ENCODE assay signal across 12 cellular contexts in the genomic region with DNA sequence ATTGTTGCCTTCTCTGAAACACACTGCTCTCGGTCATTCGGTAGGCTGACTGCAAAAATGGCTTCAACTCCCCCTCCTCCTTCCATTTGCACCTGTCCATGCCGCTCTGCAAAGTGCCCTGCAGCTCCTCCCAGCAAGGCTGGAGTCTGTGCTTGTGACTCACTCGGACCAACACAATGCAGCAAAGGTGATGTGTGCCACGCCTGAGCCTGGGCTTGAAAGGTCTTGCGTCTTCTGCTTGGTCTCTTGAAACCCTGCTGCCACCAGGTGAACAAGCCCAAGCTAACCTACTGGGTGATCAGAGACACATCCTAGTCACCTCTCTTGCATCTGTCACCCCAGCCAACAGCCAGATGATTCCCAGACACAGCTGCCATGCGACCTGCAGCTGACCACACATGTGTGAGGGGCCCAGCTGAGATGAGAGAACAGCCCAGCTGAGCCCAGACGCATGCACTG.
DNase-seq lines count a peak whose midpoint lies in the region; ATAC-seq and TF ChIP-seq lines count a peak whose summit lies in the region.
"Had no signal": no experiment of that assay in that cellular context is flagged by ENCODE, and none has a peak within 500 bp of the region (broad histone marks: within the 10 kb centered on the region; RNA-seq: fewer than 3 reads in every experiment).

No MANE protein-coding gene starts in this region.

- H3K9me3 ChIP-seq in SK-N-SH (no peaks in the 10 kb centered on the region), Loucy (ENCODE audit: insufficient read depth, low read depth, low read length) (no peaks in the 10 kb centered on the region), spleen (no peaks in the 10 kb centered on the region), esophagus muscularis mucosa (no peaks in the 10 kb centered on the region)
- H3K9me3 ChIP-seq: sigmoid colon, uterus had no signal

- TF ChIP-seq CTCF in SK-N-SH (IDR thresholded peaks at IDR 0.05): no peak
- no peak for TF ChIP-seq CTCF in Loucy (conservative IDR thresholded peaks at IDR 0.05; ENCODE audit: low read length)
- no peak for TF ChIP-seq CTCF in spleen (IDR thresholded peaks at IDR 0.05 in 8 of 11, conservative IDR thresholded peaks at IDR 0.05 in 3 of 11)
- TF ChIP-seq CTCF in esophagus muscularis mucosa (IDR thresholded peaks at IDR 0.05): no peak

- WGBS in SK-N-SH (ENCODE audit: low lambda C conversion rate): 88% methylated on average over 8 of the region's 8 CpGs
- 73 to 89% (median 82%) methylated on average over 8 of the region's 8 CpGs for WGBS in spleen, 5 donors
- WGBS in esophagus muscularis mucosa: 93% methylated on average over 5 of the region's 8 CpGs

- H3K4me1 ChIP-seq in SK-N-SH (ENCODE audit: control insufficient read depth in 1 of 2, insufficient read depth in 2 of 2, low read depth in 1 of 2, low read length in 1 of 2) (peaks cover 31 to 38% of the 10 kb centered on the region in 2 experiments; a peak in 2 of 4 replicates), Loucy (ENCODE audit: insufficient read depth, low read length, poor library complexity, severe bottlenecking) (peaks cover 45% of the 10 kb centered on the region), spleen (peaks cover 3 to 73% (median 41%) of the 10 kb centered on the region in 6 donors), esophagus muscularis mucosa (peaks cover 41 to 61% (median 52%) of the 10 kb centered on the region in 4 donors)

- intact Hi-C loops in dendritic cell treated with granulocyte-macrophage colony-stimulating factor and Interleukin-4, amounts not matched to agents 40 ng/mL and 50 ng/mL, for 4 days (cut with micrococcal nuclease): loop anchor here (10.0 kb wide), 1 partner anchor 74 kb away; a partner anchor contains a TSS
- intact Hi-C loops in spleen (cut with DNase I; ENCODE audit: low total_unique reads) (no loop called here), esophagus muscularis mucosa (cut with DNase I) (no loop called here)

- no peak for TF ChIP-seq RAD21 in SK-N-SH (IDR thresholded peaks at IDR 0.05; ENCODE audit: low read length)

- H3K27me3 Mint-ChIP-seq in dendritic cell treated with granulocyte-macrophage colony-stimulating factor and Interleukin-4, amounts not matched to agents 40 ng/mL and 50 ng/mL, for 4 days: peaks cover 51% of the 10 kb centered on the region

- no peak overlapping the region for H3K4me3 Mint-ChIP-seq in dendritic cell treated with granulocyte-macrophage colony-stimulating factor and Interleukin-4, amounts not matched to agents 40 ng/mL and 50 ng/mL, for 4 days

- H3K79me2 ChIP-seq in SK-N-SH (ENCODE audit: insufficient read depth) (no peaks in the 10 kb centered on the region), Loucy (ENCODE audit: insufficient read depth, low read length) (peaks cover 85% of the 10 kb centered on the region)

- TF ChIP-seq EP300 in SK-N-SH (IDR thresholded peaks at IDR 0.05; ENCODE audit: borderline replicate concordance in 1 of 2, low read depth in 1 of 2, low read length in 1 of 2): no peak; a peak in 1 of 4 replicates
- no peak for TF ChIP-seq EP300 in esophagus muscularis mucosa (IDR thresholded peaks at IDR 0.05)

- H2AFZ ChIP-seq in SK-N-SH (ENCODE audit: low read depth) (no peak overlapping the region), Loucy (ENCODE audit: low read length) (no peak overlapping the region)

- H3K9ac ChIP-seq in SK-N-SH (no peak overlapping the region), Loucy (ENCODE audit: low read depth, low read length, poor library complexity, severe bottlenecking) (peak overlapping the region; percentile 61)

- TF ChIP-seq POLR2A in spleen (IDR thresholded peaks at IDR 0.05) (no peak), esophagus muscularis mucosa (IDR thresholded peaks at IDR 0.05; ENCODE audit: low read depth) (no peak)

- H3K4me3 ChIP-seq in SK-N-SH (ENCODE audit: low read depth in 2 of 2, low read length in 1 of 2) (no peak overlapping the region), Loucy (ENCODE audit: low read length, poor library complexity, severe bottlenecking) (no peak overlapping the region), spleen (no peak overlapping the region), esophagus muscularis mucosa (no peak overlapping the region)
- H3K4me3 ChIP-seq: sigmoid colon, uterus had no signal

- CTCF ChIA-PET in SK-N-SH (lab: Yijun Ruan, JAX): interaction anchor here (0.6 to 2.7 kb wide), 6 partner anchors 14 to 208 kb away, joined by 3 to 13 read pairs (median 7); no protein-coding TSS in a partner anchor

- H3F3A ChIP-seq in SK-N-SH (replicated peaks; ENCODE audit: insufficient read depth) (peaks cover 7% of the 10 kb centered on the region), Loucy (ENCODE audit: low read depth) (no peaks in the 10 kb centered on the region)

- H4K20me1 ChIP-seq in SK-N-SH (ENCODE audit: insufficient read depth) (no peaks in the 10 kb centered on the region), Loucy (ENCODE audit: insufficient read depth, low read length, poor library complexity, severe bottlenecking) (no peaks in the 10 kb centered on the region)

- H3K36me3 ChIP-seq in SK-N-SH (replicated peaks in 1 of 2; ENCODE audit: control insufficient read depth in 1 of 2, insufficient read depth in 2 of 2, low read length in 1 of 2) (no peaks in the 10 kb centered on the region), Loucy (ENCODE audit: insufficient read depth, low read length) (peaks cover 33% of the 10 kb centered on the region; the same call in 1 of the 2 replicates), spleen (peaks cover 0 to 5% (median 0%) of the 10 kb centered on the region in 6 donors), esophagus muscularis mucosa (no peaks in the 10 kb centered on the region)
- H3K36me3 ChIP-seq: sigmoid colon, uterus had no signal

- H3K9me2 ChIP-seq in SK-N-SH: no peaks in the 10 kb centered on the region
- no peaks in the 10 kb centered on the region for H3K9me2 ChIP-seq in Loucy (replicated peaks; ENCODE audit: low read depth, low read length)

- H3K9me3 Mint-ChIP-seq in dendritic cell treated with granulocyte-macrophage colony-stimulating factor and Interleukin-4, amounts not matched to agents 40 ng/mL and 50 ng/mL, for 4 days: no peaks in the 10 kb centered on the region

- POLR2A ChIA-PET in SK-N-SH (lab: Yijun Ruan, JAX): interaction anchor here (0.9 to 1.6 kb wide), 2 partner anchors 43 to 54 kb away, joined by 3 to 7 read pairs; no protein-coding TSS in a partner anchor

- H3K4me1 Mint-ChIP-seq in dendritic cell treated with granulocyte-macrophage colony-stimulating factor and Interleukin-4, amounts not matched to agents 40 ng/mL and 50 ng/mL, for 4 days (ENCODE audit: low read depth): peaks cover 80% of the 10 kb centered on the region

- H3K27ac ChIP-seq in SK-N-SH (ENCODE audit: low read depth in 2 of 2, low read length in 1 of 2) (peak overlapping the region in 1 of 2 experiments; percentile 83; a peak in 2 of 4 replicates), spleen (peak overlapping the region in 3 of 8 donors; percentile 31 to 47 (median 31)), esophagus muscularis mucosa (replicated peaks in 1 of 4) (no peak overlapping the region), caudate nucleus (ENCODE audit: low read depth, low read length) (no peak overlapping the region)
- H3K27ac ChIP-seq: uterus had no signal

- H3K27ac Mint-ChIP-seq in dendritic cell treated with granulocyte-macrophage colony-stimulating factor and Interleukin-4, amounts not matched to agents 40 ng/mL and 50 ng/mL, for 4 days: peak overlapping the region; percentile 25

- peak; percentile 62 for DNase-seq in SK-N-SH
- peak; percentile 59 for DNase-seq in spleen
- DNase-seq in esophagus muscularis mucosa (ENCODE audit: extremely low spot score): no peak
- DNase-seq in caudate nucleus (lab: John Stamatoyannopoulos, UW): no peak
- DNase-seq: activated CD4-positive, alpha-beta T cell treated with anti-CD3 and anti-CD28 coated beads for 4 hours; DND-41; sigmoid colon; uterus had no signal

- 0 out of 2 replicates have a peak overlapping the region, but pooled peaks have one; percentile 15 for H3K4me2 ChIP-seq in SK-N-SH
- H3K4me2 ChIP-seq in Loucy (ENCODE audit: low read depth, low read length, poor library complexity, severe bottlenecking): peak overlapping the region; percentile 49

- peaks cover 6% of the 10 kb centered on the region for H3K36me3 Mint-ChIP-seq in dendritic cell treated with granulocyte-macrophage colony-stimulating factor and Interleukin-4, amounts not matched to agents 40 ng/mL and 50 ng/mL, for 4 days (ENCODE audit: low read depth)

- ATAC-seq in SK-N-SH treated with all-trans-retinoic acid at 6 μM for 48 hours (no peak), HG03439 (IDR thresholded peaks at IDR 0.05; ENCODE audit: unreplicated experiment) (no peak)

- H3K27me3 ChIP-seq in SK-N-SH (ENCODE audit: insufficient read depth) (no peaks in the 10 kb centered on the region), Loucy (ENCODE audit: insufficient read depth, low read length, poor library complexity, severe bottlenecking) (no peaks in the 10 kb centered on the region), spleen (replicated peaks in 1 of 7) (no peaks in the 10 kb centered on the region), esophagus muscularis mucosa (no peaks in the 10 kb centered on the region)
- H3K27me3 ChIP-seq: sigmoid colon, uterus had no signal

TF ChIP-seq in SK-N-SH, 30 proteins besides CTCF, POLR2A, EP300 and RAD21:
- TF ChIP-seq MXI1 (IDR thresholded peaks at IDR 0.05; ENCODE audit: low read depth, low read length) (peak; percentile 72; the same call in 1 of the 2 replicates), CHD2 (IDR thresholded peaks at IDR 0.05; ENCODE audit: low read length, partially characterized antibody) (peak; percentile 4), EZH2phosphoT487 (IDR thresholded peaks at IDR 0.05; ENCODE audit: borderline replicate concordance, low read depth) (no peak)

TF ChIP-seq in SK-N-SH treated with all-trans-retinoic acid at 6 μM for 48 hours, 23 proteins besides CTCF, POLR2A, EP300 and RAD21 (continues in another document):
- no peak for TF ChIP-seq BACH2 (CRISPR knock-in tag; IDR thresholded peaks at IDR 0.05; ENCODE audit: borderline replicate concordance)
- TF ChIP-seq PPARA (CRISPR knock-in tag; IDR thresholded peaks at IDR 0.05; ENCODE audit: borderline replicate concordance): no peak
- TF ChIP-seq, protein P1, sequence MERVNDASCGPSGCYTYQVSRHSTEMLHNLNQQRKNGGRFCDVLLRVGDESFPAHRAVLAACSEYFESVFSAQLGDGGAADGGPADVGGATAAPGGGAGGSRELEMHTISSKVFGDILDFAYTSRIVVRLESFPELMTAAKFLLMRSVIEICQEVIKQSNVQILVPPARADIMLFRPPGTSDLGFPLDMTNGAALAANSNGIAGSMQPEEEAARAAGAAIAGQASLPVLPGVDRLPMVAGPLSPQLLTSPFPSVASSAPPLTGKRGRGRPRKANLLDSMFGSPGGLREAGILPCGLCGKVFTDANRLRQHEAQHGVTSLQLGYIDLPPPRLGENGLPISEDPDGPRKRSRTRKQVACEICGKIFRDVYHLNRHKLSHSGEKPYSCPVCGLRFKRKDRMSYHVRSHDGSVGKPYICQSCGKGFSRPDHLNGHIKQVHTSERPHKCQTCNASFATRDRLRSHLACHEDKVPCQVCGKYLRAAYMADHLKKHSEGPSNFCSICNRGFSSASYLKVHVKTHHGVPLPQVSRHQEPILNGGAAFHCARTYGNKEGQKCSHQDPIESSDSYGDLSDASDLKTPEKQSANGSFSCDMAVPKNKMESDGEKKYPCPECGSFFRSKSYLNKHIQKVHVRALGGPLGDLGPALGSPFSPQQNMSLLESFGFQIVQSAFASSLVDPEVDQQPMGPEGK (CRISPR knock-in tag; IDR thresholded peaks at IDR 0.05; ENCODE audit: borderline replicate concordance): no peak
- no peak for TF ChIP-seq ZFP3 (CRISPR knock-in tag; IDR thresholded peaks at IDR 0.05)

Comparison
In these comparisons a context has a peak if more than half of its experiments do, and no peak if none do; other contexts are left out.
1. DNase-seq: peak in SK-N-SH (single experiment) and spleen (single experiment); none in esophagus muscularis mucosa (single experiment) and caudate nucleus (0 of 61).